Comparison of ENCODE assay signal across 8 cellular contexts in genomic region chr2:64608867-64609228, GRCh38. TPM values are rescaled to one million over a fixed set of nuclear protein-coding genes. Genes with fewer than 3 reads are reported as not detected.
DNase-seq lines count a peak whose midpoint lies in the region; ATAC-seq and TF ChIP-seq lines count a peak whose summit lies in the region.

No MANE protein-coding gene starts in this region.

- H3K27ac ChIP-seq in osteoblast (ENCODE audit: low read depth, low read length), result no peak overlapping the region

- no peaks in the 10 kb centered on the region for H3K79me2 ChIP-seq in osteoblast (ENCODE audit: insufficient read depth, low read length)

- H2AFZ ChIP-seq in osteoblast (ENCODE audit: low read length), result peak overlapping the region; percentile 73

- no peaks in the 10 kb centered on the region for H3K9me3 Mint-ChIP-seq in endothelial cell (ENCODE audit: unreplicated experiment)

- H3K9me3 ChIP-seq in MG63 (no peaks in the 10 kb centered on the region), osteoblast (ENCODE audit: low read depth, low read length) (no peaks in the 10 kb centered on the region)

- no peak for TF ChIP-seq CTCF in endothelial cell (IDR thresholded peaks at IDR 0.05; ENCODE audit: unreplicated experiment)
- TF ChIP-seq CTCF in osteoblast (IDR thresholded peaks at IDR 0.05; ENCODE audit: extremely low read depth, low read depth, low read length), result no peak
- no peak for TF ChIP-seq CTCF in GM20000 (IDR thresholded peaks at IDR 0.05; ENCODE audit: extremely low read depth, missing control alignments)

- H3K27ac Mint-ChIP-seq in endothelial cell (ENCODE audit: unreplicated experiment), result no peak overlapping the region

- H3K36me3 ChIP-seq in MG63 (no peaks in the 10 kb centered on the region), osteoblast (ENCODE audit: insufficient read depth, low read length) (no peaks in the 10 kb centered on the region)

- no peaks in the 10 kb centered on the region for H4K20me1 ChIP-seq in osteoblast (ENCODE audit: insufficient read depth, low read length)

- no peak for DNase-seq in MG63
- no peak for DNase-seq in endothelial cell (ENCODE audit: low spot score)
- DNase-seq in osteoblast (ENCODE audit: insufficient read length, low spot score, missing footprints), result no peak
- no peak for DNase-seq in NCI-H2107 (lab: John Stamatoyannopoulos, UW)
- DNase-seq in DMS153 treated with DMSO at 0.1 percent for 48 hours (lab: John Stamatoyannopoulos, UW; ENCODE audit: unreplicated experiment), result no peak
- no peak for DNase-seq in 8988T
- DNase-seq in GM20000 (ENCODE audit: low spot score), result no peak

- no peaks in the 10 kb centered on the region for H3K27me3 ChIP-seq in MG63
- no peaks in the 10 kb centered on the region for H3K27me3 ChIP-seq in osteoblast (ENCODE audit: insufficient read depth, low read length)

- H3K4me1 Mint-ChIP-seq in endothelial cell (ENCODE audit: unreplicated experiment), result peaks cover 17% of the 10 kb centered on the region

- peak; percentile 9 for ATAC-seq in GM19455 (IDR thresholded peaks at IDR 0.05; ENCODE audit: unreplicated experiment)

- peak overlapping the region; percentile 73 for H3K4me2 ChIP-seq in osteoblast (ENCODE audit: insufficient read depth, low read length)

- H3K4me3 Mint-ChIP-seq in endothelial cell (ENCODE audit: unreplicated experiment), result peak overlapping the region; percentile 59

- H3K4me3 ChIP-seq in MG63, result peak overlapping the region; percentile 23; the same call in 1 of the 2 replicates
- peak overlapping the region; percentile 69 for H3K4me3 ChIP-seq in osteoblast (ENCODE audit: insufficient read depth, low read length)

- H3K27me3 Mint-ChIP-seq in endothelial cell (ENCODE audit: unreplicated experiment), result peaks cover 11% of the 10 kb centered on the region

- no peaks in the 10 kb centered on the region for H3K36me3 Mint-ChIP-seq in endothelial cell (ENCODE audit: low read depth, unreplicated experiment)

- H3K4me1 ChIP-seq in osteoblast (ENCODE audit: insufficient read depth, low read length), result peaks cover 35% of the 10 kb centered on the region

RNA-seq across cellular contexts. Expression of gene SERTAD2, which starts 44.9 kb away (rescaled TPM):
- 9.4 and 11.6 TPM in 2 replicates for total RNA-seq in MG63 (2014; rRNA removed; shearing (Covaris generic); ENCODE audit: low replicate concordance)
- 9.8 TPM for total RNA-seq in endothelial cell (ENCODE audit: unreplicated experiment)
- total RNA-seq in osteoblast, result 24.6 and 26.5 TPM in 2 replicates
